5 cellular contexts compared by ENCODE assay signal in the genomic region with DNA sequence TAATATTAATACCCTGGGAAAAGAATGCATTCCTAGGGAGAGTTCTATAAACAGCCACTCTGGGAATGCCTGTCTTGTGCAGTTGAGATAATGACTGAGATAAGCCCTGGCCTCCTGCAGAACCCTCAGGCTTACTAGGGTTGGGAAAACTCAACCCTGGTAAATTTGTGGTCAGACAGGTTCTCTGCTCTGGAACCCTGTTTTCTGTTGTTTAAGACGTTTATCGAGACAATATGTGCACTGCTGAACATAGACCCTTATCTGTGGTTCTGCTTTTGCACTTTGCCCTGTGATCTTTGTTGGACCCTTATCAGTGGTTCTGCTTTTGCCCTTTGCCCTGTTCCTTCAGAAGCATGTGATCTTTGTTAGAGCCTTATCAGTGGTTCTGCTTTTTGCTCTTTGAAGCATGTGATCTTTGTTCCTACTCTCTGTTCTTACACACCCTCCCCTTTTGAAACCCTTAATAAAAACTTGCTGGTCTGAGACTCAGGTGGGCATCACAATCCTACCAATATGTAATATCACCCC.
A peak's percentile ranks its signal among the peaks of the same experiment; 100 is the strongest.
DNase-seq lines count a peak whose midpoint lies in the region; TF ChIP-seq lines count a peak whose summit lies in the region.
"Not testable (repeated sequence)": the region's sequence is repeated elsewhere in the genome, so short reads cannot be mapped to it uniquely, and the experiment has no call there.

No MANE protein-coding gene starts in this region.

- not testable (repeated sequence) for H3K27me3 Mint-ChIP-seq in progenitor cell of endocrine pancreas

- DNase-seq in CMK (ENCODE audit: low read depth) (peak; percentile 30), ELF-1 (ENCODE audit: low read depth, low spot score) (peak; percentile 42), OCI-M1 (lab: John Stamatoyannopoulos, UW) (peak; percentile 69), islet precursor cell (peak; percentile 52)
- DNase-seq in progenitor cell of endocrine pancreas (ENCODE audit: low spot score, unreplicated experiment): not testable (repeated sequence)

- H3K4me1 Mint-ChIP-seq in progenitor cell of endocrine pancreas (ENCODE audit: low read depth): not testable (repeated sequence)

- not testable (repeated sequence) for TF ChIP-seq CTCF in progenitor cell of endocrine pancreas (IDR thresholded peaks at IDR 0.05; ENCODE audit: unreplicated experiment)

- not testable (repeated sequence) for H3K9me3 Mint-ChIP-seq in progenitor cell of endocrine pancreas (ENCODE audit: low read depth)

- not testable (repeated sequence) for H3K36me3 Mint-ChIP-seq in progenitor cell of endocrine pancreas (ENCODE audit: insufficient read depth)

- not testable (repeated sequence) for H3K4me3 Mint-ChIP-seq in progenitor cell of endocrine pancreas (ENCODE audit: low read depth)

- peak overlapping the region; percentile 42 for H3K27ac Mint-ChIP-seq in progenitor cell of endocrine pancreas
